8 cellular contexts compared by ENCODE assay signal in genomic region chr1:152112101-152112884, GRCh38. TPM values are rescaled to one million over a fixed set of nuclear protein-coding genes. Genes with fewer than 3 reads are reported as not detected.
A peak's percentile ranks its signal among the peaks of the same experiment; 100 is the strongest.
DNase-seq lines count a peak whose midpoint lies in the region; ATAC-seq and TF ChIP-seq lines count a peak whose summit lies in the region.

No MANE protein-coding gene starts in this region.

- H3K9me3 ChIP-seq in A673 (ENCODE audit: low read depth, low read length, poor library complexity, severe bottlenecking) (peaks cover 19% of the 10 kb centered on the region), BE2C (no peaks in the 10 kb centered on the region)

- no peak overlapping the region for H3K4me3 Mint-ChIP-seq in activated naive CD8-positive, alpha-beta T cell treated with anti-CD3 and anti-CD28 coated beads, Interleukin-2, amount 10 ng/mL, durations not matched to agents 7 days and 5 days

- H3K4me3 ChIP-seq in A673 (ENCODE audit: low read depth, low read length, poor library complexity, severe bottlenecking) (peak overlapping the region; percentile 25), kidney epithelial cell (ENCODE audit: low read depth, low read length) (peak overlapping the region; percentile 25), BE2C (ENCODE audit: low read depth, low read length) (no peak overlapping the region)

- peaks cover 15% of the 10 kb centered on the region for H3K27me3 Mint-ChIP-seq in activated naive CD8-positive, alpha-beta T cell treated with anti-CD3 and anti-CD28 coated beads, Interleukin-2, amount 10 ng/mL, durations not matched to agents 7 days and 5 days

- DNase-seq in A673 (ENCODE audit: low spot score) (peak; percentile 30), EL (peak; percentile 38), kidney epithelial cell (ENCODE audit: low read depth) (no peak), BE2C (no peak)
- peak; percentile 43 for DNase-seq in activated naive CD8-positive, alpha-beta T cell treated with anti-CD3 and anti-CD28 coated beads, Interleukin-2, amount 10 ng/mL, durations not matched to agents 7 days and 5 days
- no peak for DNase-seq in effector CD8-positive, alpha-beta T cell (lab: John Stamatoyannopoulos, UW)

- no TSS peak for BruUV-seq in A673 (replicated peaks; lab: Mats Ljungman, UMichigan)

- H3K36me3 Mint-ChIP-seq in activated naive CD8-positive, alpha-beta T cell treated with anti-CD3 and anti-CD28 coated beads, Interleukin-2, amount 10 ng/mL, durations not matched to agents 7 days and 5 days: no peaks in the 10 kb centered on the region

- no peak for ATAC-seq in activated naive CD8-positive, alpha-beta T cell treated with anti-CD3 and anti-CD28 coated beads, Interleukin-2, amount 10 ng/mL, durations not matched to agents 7 days and 5 days (ENCODE audit: low read depth)
- ATAC-seq in GM21390 (IDR thresholded peaks at IDR 0.05; ENCODE audit: unreplicated experiment): no peak
- ATAC-seq in HG02840 (IDR thresholded peaks at IDR 0.05; ENCODE audit: low FRiP score, unreplicated experiment): no peak

- intact Hi-C loops in A673 (cut with micrococcal nuclease; ENCODE audit: unreplicated experiment): no loop called here

- H3K4me1 ChIP-seq in A673 (ENCODE audit: insufficient read depth, low read length, poor library complexity, severe bottlenecking) (peaks cover 30% of the 10 kb centered on the region), BE2C (no peaks in the 10 kb centered on the region)

- POLR2A ChIA-PET in A673 (lab: Charles Lee; ENCODE audit: low non-redundant PET): no interaction called here
- POLR2A ChIA-PET in activated naive CD8-positive, alpha-beta T cell treated with anti-CD3 and anti-CD28 coated beads, Interleukin-2, amount 10 ng/mL, durations not matched to agents 7 days and 5 days (lab: Charles Lee): no interaction called here

- TF ChIP-seq CTCF in A673 (conservative IDR thresholded peaks at IDR 0.05; ENCODE audit: low read depth, low read length) (no peak), kidney epithelial cell (IDR thresholded peaks at IDR 0.05; ENCODE audit: insufficient read depth, low read length, poor library complexity, severe bottlenecking) (no peak), BE2C (IDR thresholded peaks at IDR 0.05; ENCODE audit: low read depth, low read length) (no peak)

- H3K27ac ChIP-seq in A673 (ENCODE audit: low read depth, low read length, poor library complexity, severe bottlenecking): no peak overlapping the region

- peaks cover 4% of the 10 kb centered on the region for H3K9me3 Mint-ChIP-seq in activated naive CD8-positive, alpha-beta T cell treated with anti-CD3 and anti-CD28 coated beads, Interleukin-2, amount 10 ng/mL, durations not matched to agents 7 days and 5 days

- CTCF ChIA-PET in A673 (lab: Charles Lee): interaction anchor here (0.6 to 0.7 kb wide), 2 partner anchors 413 to 831 kb away, joined by 5 to 6 read pairs; no protein-coding TSS in a partner anchor

- H3K36me3 ChIP-seq in A673 (ENCODE audit: insufficient read depth, low read length, poor library complexity, severe bottlenecking): no peaks in the 10 kb centered on the region
- no peaks in the 10 kb centered on the region for H3K36me3 ChIP-seq in kidney epithelial cell (ENCODE audit: control insufficient read depth, insufficient read depth, low read length)
- no peaks in the 10 kb centered on the region for H3K36me3 ChIP-seq in BE2C

- H3K27ac Mint-ChIP-seq in activated naive CD8-positive, alpha-beta T cell treated with anti-CD3 and anti-CD28 coated beads, Interleukin-2, amount 10 ng/mL, durations not matched to agents 7 days and 5 days: no peak overlapping the region

- H3K4me1 Mint-ChIP-seq in activated naive CD8-positive, alpha-beta T cell treated with anti-CD3 and anti-CD28 coated beads, Interleukin-2, amount 10 ng/mL, durations not matched to agents 7 days and 5 days: no peaks in the 10 kb centered on the region

- peaks cover 98% of the 10 kb centered on the region for H3K27me3 ChIP-seq in A673 (replicated peaks; ENCODE audit: insufficient read depth, low read depth, low read length, poor library complexity)
- H3K27me3 ChIP-seq in kidney epithelial cell (ENCODE audit: control insufficient read depth, insufficient read depth, low read length): peaks cover 73% of the 10 kb centered on the region
- peaks cover 66% of the 10 kb centered on the region for H3K27me3 ChIP-seq in BE2C

RNA-seq across cellular contexts. Expression of gene TCHH, which starts 3.0 kb away (rescaled TPM):
- total RNA-seq in A673 (2021) (0.24 and 0.28 TPM in 2 replicates), kidney epithelial cell (0.07 and 0.08 TPM in 2 replicates)
- total RNA-seq in activated naive CD8-positive, alpha-beta T cell treated with anti-CD3 and anti-CD28 coated beads, Interleukin-2, amount 10 ng/mL, durations not matched to agents 7 days and 5 days: under 1 TPM; 0.06 to 0.08 TPM
- not detected for polyA plus RNA-seq in BE2C (2012; ENCODE audit: insufficient read depth, insufficient read length, low read depth)

RNA-seq across cellular contexts. Expression of gene TCHHL1, which starts 23.4 kb away (rescaled TPM):
- total RNA-seq in A673 (2021) (not detected in 2 replicates), kidney epithelial cell (not detected in 2 replicates)
- not detected for total RNA-seq in activated naive CD8-positive, alpha-beta T cell treated with anti-CD3 and anti-CD28 coated beads, Interleukin-2, amount 10 ng/mL, durations not matched to agents 7 days and 5 days
- polyA plus RNA-seq in BE2C (2012; ENCODE audit: insufficient read depth, insufficient read length, low read depth): not detected

RNA-seq across cellular contexts. Expression of gene RPTN, which starts 46.7 kb away (rescaled TPM):
- total RNA-seq in A673 (2021) (not detected in 2 replicates), kidney epithelial cell (not detected in 2 replicates)
- total RNA-seq in activated naive CD8-positive, alpha-beta T cell treated with anti-CD3 and anti-CD28 coated beads, Interleukin-2, amount 10 ng/mL, durations not matched to agents 7 days and 5 days: not detected
- polyA plus RNA-seq in BE2C (2012; ENCODE audit: insufficient read depth, insufficient read length, low read depth): not detected

Comparison
In these comparisons a context has a peak if more than half of its experiments do, and no peak if none do; other contexts are left out.
1. DNase-seq: peak in A673 (single experiment), EL (single experiment) and activated naive CD8-positive, alpha-beta T cell treated with anti-CD3 and anti-CD28 coated beads, Interleukin-2, amount 10 ng/mL, durations not matched to agents 7 days and 5 days (single experiment); none in kidney epithelial cell (single experiment), BE2C (single experiment) and effector CD8-positive, alpha-beta T cell (single experiment).